Comparison of ENCODE assay signal across 19 cellular contexts in genomic region chr19:32317045-32317444, GRCh38.
"Had no signal": no experiment of that assay in that cellular context is flagged by ENCODE, and none has a peak within 500 bp of the region (broad histone marks: within the 10 kb centered on the region; RNA-seq: fewer than 3 reads in every experiment).

No MANE protein-coding gene starts in this region.

- H3K4me1 Mint-ChIP-seq: stimulated activated naive B cell treated with anti-CD40 and anti-IgM and Interleukin-4, amounts not matched to agents 10 μg/mL and 1 μg/mL and 100 μg/mL, for 72 hours; stimulated activated naive CD8-positive, alpha-beta T cell treated with anti-CD3 and anti-CD28 coated beads, Interleukin-15, amount 100 ng/mL, for 72 hours had no signal

- H3K27ac Mint-ChIP-seq: naive thymus-derived CD4-positive, alpha-beta T cell; stimulated activated naive B cell treated with anti-CD40 and anti-IgM and Interleukin-4, amounts not matched to agents 10 μg/mL and 1 μg/mL and 100 μg/mL, for 72 hours; stimulated activated naive CD8-positive, alpha-beta T cell treated with anti-CD3 and anti-CD28 coated beads, Interleukin-15, amount 100 ng/mL, for 72 hours had no signal

- H3K36me3 ChIP-seq: esophagus squamous epithelium, sigmoid colon, tibial nerve had no signal

- H3K9me3 ChIP-seq: esophagus squamous epithelium, sigmoid colon, testis, tibial nerve had no signal

- H3K36me3 Mint-ChIP-seq: naive thymus-derived CD4-positive, alpha-beta T cell; stimulated activated naive B cell treated with anti-CD40 and anti-IgM and Interleukin-4, amounts not matched to agents 10 μg/mL and 1 μg/mL and 100 μg/mL, for 72 hours had no signal

- H3K9me3 Mint-ChIP-seq: neural crest cell; stimulated activated naive B cell treated with anti-CD40 and anti-IgM and Interleukin-4, amounts not matched to agents 10 μg/mL and 1 μg/mL and 100 μg/mL, for 72 hours; stimulated activated naive CD8-positive, alpha-beta T cell treated with anti-CD3 and anti-CD28 coated beads, Interleukin-15, amount 100 ng/mL, for 72 hours had no signal

- DNase-seq: cortex of kidney; dorsolateral prefrontal cortex; effector memory CD4-positive, alpha-beta T cell; esophagus squamous epithelium; foreskin keratinocyte; kidney glomerular epithelial cell; naive thymus-derived CD4-positive, alpha-beta T cell; posterior cingulate gyrus; sigmoid colon; stimulated activated CD4-positive, alpha-beta T cell treated with anti-CD3 and anti-CD28 coated beads, Interleukin-2, amount 100 ng/mL, for 24 hours; stimulated activated CD4-positive, alpha-beta T cell treated with anti-CD3 and anti-CD28 coated beads, Interleukin-4, amount 100 ng/mL, for 4 hours; stimulated activated naive B cell treated with anti-CD40 and anti-IgM and Interleukin-4, amounts not matched to agents 10 μg/mL and 1 μg/mL and 100 μg/mL, for 72 hours; stimulated activated naive CD8-positive, alpha-beta T cell treated with anti-CD3 and anti-CD28 coated beads, Interleukin-15, amount 100 ng/mL, for 72 hours; testis had no signal

- H3K27ac ChIP-seq: dorsolateral prefrontal cortex, epithelial cell of prostate, esophagus squamous epithelium, foreskin keratinocyte, sigmoid colon, skin epidermis, testis, tibial nerve had no signal

- H3K4me1 ChIP-seq: foreskin keratinocyte, sigmoid colon, testis had no signal

- H3K27me3 ChIP-seq: foreskin keratinocyte, sigmoid colon, testis had no signal

- ATAC-seq: foreskin keratinocyte; naive thymus-derived CD4-positive, alpha-beta T cell; stimulated activated naive B cell treated with anti-CD40 and anti-IgM and Interleukin-4, amounts not matched to agents 10 μg/mL and 1 μg/mL and 100 μg/mL, for 72 hours; stimulated activated naive CD8-positive, alpha-beta T cell treated with anti-CD3 and anti-CD28 coated beads, Interleukin-15, amount 100 ng/mL, for 72 hours had no signal

- H3K4me3 ChIP-seq: dorsolateral prefrontal cortex, esophagus squamous epithelium, sigmoid colon, skin epidermis, testis, tibial nerve had no signal

- FAIRE-seq: islet of Langerhans had no signal

- H3K4me3 Mint-ChIP-seq: naive thymus-derived CD4-positive, alpha-beta T cell; neural crest cell; stimulated activated naive B cell treated with anti-CD40 and anti-IgM and Interleukin-4, amounts not matched to agents 10 μg/mL and 1 μg/mL and 100 μg/mL, for 72 hours; stimulated activated naive CD8-positive, alpha-beta T cell treated with anti-CD3 and anti-CD28 coated beads, Interleukin-15, amount 100 ng/mL, for 72 hours had no signal
